In genomic region chr17:79992657-79993389, GRCh38 we compare ENCODE assay signal across 9 cellular contexts. TPM values are rescaled to one million over a fixed set of nuclear protein-coding genes. Genes with fewer than 3 reads are reported as not detected.
DNase-seq lines count a peak whose midpoint lies in the region; ATAC-seq and TF ChIP-seq lines count a peak whose summit lies in the region.
"Had no signal": no experiment of that assay in that cellular context is flagged by ENCODE, and none has a peak within 500 bp of the region (broad histone marks: within the 10 kb centered on the region; RNA-seq: fewer than 3 reads in every experiment).

No MANE protein-coding gene starts in this region.

- no peaks in the 10 kb centered on the region for H3K36me3 Mint-ChIP-seq in activated naive CD4-positive, alpha-beta T cell treated with anti-CD3 and anti-CD28 coated beads, Interleukin-2, amount 50 U/mL, for 24 hours
- H3K36me3 Mint-ChIP-seq in activated CD8-positive, alpha-beta T cell treated with anti-CD3 and anti-CD28 coated beads, Interleukin-2, amount 10 ng/mL, durations not matched to agents 7 days and 5 days (ENCODE audit: low read depth) = no peaks in the 10 kb centered on the region
- peaks cover 5% of the 10 kb centered on the region for H3K36me3 Mint-ChIP-seq in type B pancreatic cell

- POLR2A ChIA-PET in activated CD8-positive, alpha-beta T cell treated with anti-CD3 and anti-CD28 coated beads, Interleukin-2, amount 10 ng/mL, durations not matched to agents 7 days and 5 days (lab: Charles Lee) = interaction anchor here (0.8 to 1.8 kb wide), 2 partner anchors 152 to 153 kb away, joined by 3 to 5 read pairs; partner anchors contain the start of gene CBX4

- ATAC-seq in activated CD8-positive, alpha-beta T cell treated with anti-CD3 and anti-CD28 coated beads, Interleukin-2, amount 10 ng/mL, durations not matched to agents 7 days and 5 days = no peak
- ATAC-seq in HG02610 (IDR thresholded peaks at IDR 0.05; ENCODE audit: unreplicated experiment) = no peak

- H3K9me3 Mint-ChIP-seq in activated naive CD4-positive, alpha-beta T cell treated with anti-CD3 and anti-CD28 coated beads, Interleukin-2, amount 50 U/mL, for 24 hours = no peaks in the 10 kb centered on the region
- H3K9me3 Mint-ChIP-seq in activated CD8-positive, alpha-beta T cell treated with anti-CD3 and anti-CD28 coated beads, Interleukin-2, amount 10 ng/mL, durations not matched to agents 7 days and 5 days (ENCODE audit: insufficient read depth) = no peaks in the 10 kb centered on the region
- no peaks in the 10 kb centered on the region for H3K9me3 Mint-ChIP-seq in type B pancreatic cell

- TF ChIP-seq CTCF in type B pancreatic cell (conservative IDR thresholded peaks at IDR 0.05) = no peak

- H3K27ac Mint-ChIP-seq in activated naive CD4-positive, alpha-beta T cell treated with anti-CD3 and anti-CD28 coated beads, Interleukin-2, amount 50 U/mL, for 24 hours = peak overlapping the region; percentile 94
- peak overlapping the region; percentile 50 for H3K27ac Mint-ChIP-seq in activated CD8-positive, alpha-beta T cell treated with anti-CD3 and anti-CD28 coated beads, Interleukin-2, amount 10 ng/mL, durations not matched to agents 7 days and 5 days
- H3K27ac Mint-ChIP-seq in type B pancreatic cell = peak overlapping the region; percentile 88

- no peak for DNase-seq in activated naive CD4-positive, alpha-beta T cell treated with anti-CD3 and anti-CD28 coated beads, Interleukin-2, amount 50 U/mL, for 16 hours
- no peak for DNase-seq in activated CD8-positive, alpha-beta T cell treated with anti-CD3 and anti-CD28 coated beads, Interleukin-2, amount 10 ng/mL, durations not matched to agents 7 days and 5 days
- DNase-seq in islet precursor cell (peak; percentile 69), type B pancreatic cell (ENCODE audit: extremely low spot score, unreplicated experiment) (no peak), AG20443 (ENCODE audit: low spot score) (no peak)
- no peak for DNase-seq in activated CD4-positive, alpha-beta T cell treated with anti-CD3 and anti-CD28 coated beads for 4 hours
- DNase-seq: midbrain had no signal

- H3K4me1 Mint-ChIP-seq in activated naive CD4-positive, alpha-beta T cell treated with anti-CD3 and anti-CD28 coated beads, Interleukin-2, amount 50 U/mL, for 24 hours = peaks cover 68% of the 10 kb centered on the region
- peaks cover 59% of the 10 kb centered on the region for H3K4me1 Mint-ChIP-seq in activated CD8-positive, alpha-beta T cell treated with anti-CD3 and anti-CD28 coated beads, Interleukin-2, amount 10 ng/mL, durations not matched to agents 7 days and 5 days (ENCODE audit: low read depth)
- H3K4me1 Mint-ChIP-seq in type B pancreatic cell (ENCODE audit: unreplicated experiment) = peaks cover 56% of the 10 kb centered on the region

- CTCF ChIA-PET in activated CD8-positive, alpha-beta T cell treated with anti-CD3 and anti-CD28 coated beads, Interleukin-2, amount 10 ng/mL, durations not matched to agents 7 days and 5 days (lab: Charles Lee) = interaction anchor here (0.9 to 2.8 kb wide), 15 partner anchors 10 to 204 kb away, joined by 3 to 12 read pairs (median 4); partner anchors contain the start of genes CBX4 and CBX8

- peak overlapping the region; percentile 87 for H3K4me3 Mint-ChIP-seq in activated naive CD4-positive, alpha-beta T cell treated with anti-CD3 and anti-CD28 coated beads, Interleukin-2, amount 50 U/mL, for 24 hours
- peak overlapping the region; percentile 70 for H3K4me3 Mint-ChIP-seq in activated CD8-positive, alpha-beta T cell treated with anti-CD3 and anti-CD28 coated beads, Interleukin-2, amount 10 ng/mL, durations not matched to agents 7 days and 5 days
- peak overlapping the region; percentile 72 for H3K4me3 Mint-ChIP-seq in type B pancreatic cell

- no peaks in the 10 kb centered on the region for H3K27me3 Mint-ChIP-seq in activated naive CD4-positive, alpha-beta T cell treated with anti-CD3 and anti-CD28 coated beads, Interleukin-2, amount 50 U/mL, for 24 hours
- no peaks in the 10 kb centered on the region for H3K27me3 Mint-ChIP-seq in activated CD8-positive, alpha-beta T cell treated with anti-CD3 and anti-CD28 coated beads, Interleukin-2, amount 10 ng/mL, durations not matched to agents 7 days and 5 days (ENCODE audit: low read depth)
- no peaks in the 10 kb centered on the region for H3K27me3 Mint-ChIP-seq in type B pancreatic cell

RNA-seq across cellular contexts. Expression of gene TBC1D16, which starts 42.8 kb away (rescaled TPM):
- total RNA-seq in activated CD8-positive, alpha-beta T cell treated with anti-CD3 and anti-CD28 coated beads, Interleukin-2, amount 10 ng/mL, durations not matched to agents 7 days and 5 days = 1 to 10 TPM; 1.3 to 2.1 TPM
- 35.5 and 71.9 TPM in 2 replicates for total RNA-seq in type B pancreatic cell (ENCODE audit: low replicate concordance)

RNA-seq across cellular contexts. Expression of gene CCDC40, which starts 43.6 kb away (rescaled TPM):
- not detected for total RNA-seq in activated CD8-positive, alpha-beta T cell treated with anti-CD3 and anti-CD28 coated beads, Interleukin-2, amount 10 ng/mL, durations not matched to agents 7 days and 5 days
- total RNA-seq in type B pancreatic cell (ENCODE audit: low replicate concordance) = 8.5 and 29.6 TPM in 2 replicates

Comparison
In these comparisons a context has a peak if more than half of its experiments do, and no peak if none do; other contexts are left out.
1. RNA of gene TBC1D16, which starts 42.8 kb away (total RNA-seq): 35.5 to 71.9 TPM in type B pancreatic cell; 1.3 to 2.1 TPM in activated CD8-positive, alpha-beta T cell treated with anti-CD3 and anti-CD28 coated beads, Interleukin-2, amount 10 ng/mL, durations not matched to agents 7 days and 5 days; every median in the first group is over 10 times any median in the second.
2. Peak in every context shown above with its lines, with median percentiles within 50 percentile points of each other: H3K27ac Mint-ChIP-seq and H3K4me3 Mint-ChIP-seq.